ENCODE assay signal across 15 cellular contexts in genomic region chr2:70616168-70616694, GRCh38.
DNase-seq lines count a peak whose midpoint lies in the region; ATAC-seq and TF ChIP-seq lines count a peak whose summit lies in the region.
"Had no signal": no experiment of that assay in that cellular context is flagged by ENCODE, and none has a peak within 500 bp of the region (broad histone marks: within the 10 kb centered on the region; RNA-seq: fewer than 3 reads in every experiment).

No MANE protein-coding gene starts in this region.

- H3K36me3 Mint-ChIP-seq in activated T-cell treated with anti-CD3 and anti-CD28 coated beads, Interleukin-2, amount 50 U/mL, for 72 hours (ENCODE audit: insufficient read depth in 2 of 2): no peaks in the 10 kb centered on the region
- H3K36me3 Mint-ChIP-seq: CD8-positive, alpha-beta memory T cell; naive thymus-derived CD8-positive, alpha-beta T cell had no signal

- no peak overlapping the region for H3K27ac Mint-ChIP-seq in activated T-cell treated with anti-CD3 and anti-CD28 coated beads, Interleukin-2, amount 50 U/mL, for 72 hours
- H3K27ac Mint-ChIP-seq: CD8-positive, alpha-beta memory T cell; naive thymus-derived CD8-positive, alpha-beta T cell; T-helper 2 cell treated with Interferon-gamma antibody and Interleukin-4, amounts not matched to agents 5 μg/mL and 100 μg/mL, for 36 hours had no signal

- in situ Hi-C loops in KBM-7 (cut with MboI; ENCODE audit: low pct_unique_long_range_greater_than_20kb, low sequenced_read_pairs): no loop called here

- H3K9me3 Mint-ChIP-seq in activated T-cell treated with anti-CD3 and anti-CD28 coated beads, Interleukin-2, amount 50 U/mL, for 72 hours: no peaks in the 10 kb centered on the region
- H3K9me3 Mint-ChIP-seq: CD8-positive, alpha-beta memory T cell; naive thymus-derived CD8-positive, alpha-beta T cell; T-helper 2 cell treated with Interferon-gamma antibody and Interleukin-4, amounts not matched to agents 5 μg/mL and 100 μg/mL, for 36 hours had no signal

- H3K27me3 ChIP-seq in RWPE2 (ENCODE audit: insufficient read depth, poor library complexity, severe bottlenecking) (no peaks in the 10 kb centered on the region), left lung (no peaks in the 10 kb centered on the region)

- TF ChIP-seq CTCF in RWPE2 (IDR thresholded peaks at IDR 0.05; ENCODE audit: poor library complexity, severe bottlenecking) (no peak), left lung (IDR thresholded peaks at IDR 0.05) (no peak)

- no peaks in the 10 kb centered on the region for H3K9me3 ChIP-seq in RWPE2 (ENCODE audit: severe bottlenecking)
- H3K9me3 ChIP-seq in left lung: no peaks in the 10 kb centered on the region
- H3K9me3 ChIP-seq: thoracic aorta had no signal

- intact Hi-C loops in left lung (cut with DNase I): loop anchor here in 1 of 2 donors (5.0 kb wide), 1 partner anchor 274 kb away; no protein-coding TSS in a partner anchor

- no peak overlapping the region for H3K4me3 ChIP-seq in RWPE2 (ENCODE audit: severe bottlenecking)
- H3K4me3 ChIP-seq in left lung: no peak overlapping the region
- H3K4me3 ChIP-seq: thoracic aorta had no signal

- H3K4me1 Mint-ChIP-seq in activated T-cell treated with anti-CD3 and anti-CD28 coated beads, Interleukin-2, amount 50 U/mL, for 72 hours (ENCODE audit: low read depth): no peaks in the 10 kb centered on the region
- H3K4me1 Mint-ChIP-seq: CD8-positive, alpha-beta memory T cell had no signal

- peak overlapping the region; percentile 52 for H3K27ac ChIP-seq in RWPE2 (ENCODE audit: poor library complexity, severe bottlenecking)
- no peak overlapping the region for H3K27ac ChIP-seq in left lung
- H3K27ac ChIP-seq: thoracic aorta had no signal

- peak; percentile 96 for ATAC-seq in RWPE2 (ENCODE audit: low read depth)
- peak; percentile 81 for ATAC-seq in left lung
- ATAC-seq in GM19328 (IDR thresholded peaks at IDR 0.05; ENCODE audit: unreplicated experiment): no peak
- no peak for ATAC-seq in activated T-cell treated with anti-CD3 and anti-CD28 coated beads, Interleukin-2, amount 50 U/mL, for 72 hours (replicated peaks in 1 of 2)
- ATAC-seq: naive thymus-derived CD8-positive, alpha-beta T cell had no signal

- DNase-seq in DMS53 (lab: John Stamatoyannopoulos, UW): peak; percentile 96
- peak; percentile 70 for DNase-seq in NCI-H2107 (lab: John Stamatoyannopoulos, UW)
- DNase-seq in RWPE2 (ENCODE audit: low spot score): peak; percentile 86
- peak in 1 of 2 donors; percentile 62 for DNase-seq in left lung
- DNase-seq in medulla oblongata (ENCODE audit: extremely low spot score): no peak
- no peak for DNase-seq in activated T-cell treated with anti-CD3 and anti-CD28 coated beads, Interleukin-2, amount 50 U/mL, for 72 hours
- DNase-seq in KBM-7: no peak
- DNase-seq: activated CD4-positive, alpha-beta T cell treated with anti-CD3 and anti-CD28 coated beads for 1 hour; CD8-positive, alpha-beta memory T cell; cortex of kidney; hypothalamus; naive thymus-derived CD8-positive, alpha-beta T cell had no signal

- H3K36me3 ChIP-seq in RWPE2 (ENCODE audit: low read depth) (no peaks in the 10 kb centered on the region), left lung (no peaks in the 10 kb centered on the region)
- H3K36me3 ChIP-seq: thoracic aorta had no signal

- H3K4me1 ChIP-seq in RWPE2 (ENCODE audit: insufficient read depth, poor library complexity, severe bottlenecking): peaks cover 19% of the 10 kb centered on the region
- no peaks in the 10 kb centered on the region for H3K4me1 ChIP-seq in left lung

- H3K4me3 Mint-ChIP-seq in activated T-cell treated with anti-CD3 and anti-CD28 coated beads, Interleukin-2, amount 50 U/mL, for 72 hours: no peak overlapping the region
- H3K4me3 Mint-ChIP-seq: CD8-positive, alpha-beta memory T cell; naive thymus-derived CD8-positive, alpha-beta T cell; T-helper 2 cell treated with Interferon-gamma antibody and Interleukin-4, amounts not matched to agents 5 μg/mL and 100 μg/mL, for 36 hours had no signal

- H3K27me3 Mint-ChIP-seq in activated T-cell treated with anti-CD3 and anti-CD28 coated beads, Interleukin-2, amount 50 U/mL, for 72 hours (ENCODE audit: low read depth): peaks cover 8% of the 10 kb centered on the region

Comparison
In these comparisons a context has a peak if more than half of its experiments do, and no peak if none do; other contexts are left out.
1. DNase-seq: peak in DMS53 (single experiment), NCI-H2107 (single experiment) and RWPE2 (single experiment); none in medulla oblongata (single experiment), activated T-cell treated with anti-CD3 and anti-CD28 coated beads, Interleukin-2, amount 50 U/mL, for 72 hours (0 of 2) and KBM-7 (single experiment).
2. ATAC-seq: peak in RWPE2 (single experiment) and left lung (single experiment); none in GM19328 (single experiment) and activated T-cell treated with anti-CD3 and anti-CD28 coated beads, Interleukin-2, amount 50 U/mL, for 72 hours (0 of 2).